Comparison of ENCODE assay signal across 12 cellular contexts in genomic region chr9:126151671-126152050, GRCh38.
DNase-seq lines count a peak whose midpoint lies in the region; ATAC-seq and TF ChIP-seq lines count a peak whose summit lies in the region.
"Had no signal": no experiment of that assay in that cellular context is flagged by ENCODE, and none has a peak within 500 bp of the region (broad histone marks: within the 10 kb centered on the region; RNA-seq: fewer than 3 reads in every experiment).

No MANE protein-coding gene starts in this region.

- H3K27ac ChIP-seq in GM23248 (no peak overlapping the region), RWPE2 (ENCODE audit: poor library complexity, severe bottlenecking) (no peak overlapping the region), right lobe of liver (peak overlapping the region; percentile 49 to 83 (median 56))
- H3K27ac ChIP-seq: PC-9 had no signal

- no peak overlapping the region for H3K4me3 ChIP-seq in GM23248
- H3K4me3 ChIP-seq in RWPE2 (ENCODE audit: severe bottlenecking), result no peak overlapping the region
- peak overlapping the region in 1 of 3 donors; percentile 16 for H3K4me3 ChIP-seq in right lobe of liver
- H3K4me3 ChIP-seq: MG63, PC-9 had no signal

- TF ChIP-seq CTCF in RWPE2 (IDR thresholded peaks at IDR 0.05; ENCODE audit: poor library complexity, severe bottlenecking) (no peak), right lobe of liver (IDR thresholded peaks at IDR 0.05) (no peak)

- H3K36me3 Mint-ChIP-seq in activated T-helper 1 cell treated with anti-CD3 and anti-CD28 coated beads, Interleukin-12 subunit alpha, Interleukin-12 subunit beta, Interleukin-2, Interleukin-4 antibody, amounts not matched to agents 30 ng/mL and 10 ng/mL and 1 ng/mL, durations not matched to agents 14 hours and 24 hours and 36 hours (ENCODE audit: low read depth), result no peaks in the 10 kb centered on the region

- WGBS in GM23248 (ENCODE audit: low coverage in 1 of 2, low lambda C conversion rate in 2 of 2, missing lambda C conversion rate in 2 of 2), 2 experiments, result 0 to 7% methylated on average over 5 of the region's 5 CpGs
- WGBS in right lobe of liver (ENCODE audit: insufficient coverage, low coverage, low lambda C conversion rate, missing lambda C conversion rate), result 31% methylated on average over 2 of the region's 5 CpGs

- peaks cover 3% of the 10 kb centered on the region for H3K4me1 Mint-ChIP-seq in activated T-helper 1 cell treated with anti-CD3 and anti-CD28 coated beads, Interleukin-12 subunit alpha, Interleukin-12 subunit beta, Interleukin-2, Interleukin-4 antibody, amounts not matched to agents 30 ng/mL and 10 ng/mL and 1 ng/mL, durations not matched to agents 14 hours and 24 hours and 36 hours (ENCODE audit: low read depth)

- no peak overlapping the region for H3K4me3 Mint-ChIP-seq in activated T-helper 1 cell treated with anti-CD3 and anti-CD28 coated beads, Interleukin-12 subunit alpha, Interleukin-12 subunit beta, Interleukin-2, Interleukin-4 antibody, amounts not matched to agents 30 ng/mL and 10 ng/mL and 1 ng/mL, durations not matched to agents 14 hours and 24 hours and 36 hours
- H3K4me3 Mint-ChIP-seq: stimulated activated naive CD8-positive, alpha-beta T cell treated with anti-CD3 and anti-CD28 coated beads, Interleukin-15, amount 100 ng/mL, for 72 hours had no signal

- in situ Hi-C loops in GM23248 (cut with MboI), result no loop called here

- no peaks in the 10 kb centered on the region for H3F3A ChIP-seq in GM23248 (ENCODE audit: insufficient read depth)

- H3K27me3 ChIP-seq in GM23248 (replicated peaks; ENCODE audit: insufficient read depth) (peaks cover 26% of the 10 kb centered on the region; the same call in 1 of the 2 replicates), RWPE2 (ENCODE audit: insufficient read depth, poor library complexity, severe bottlenecking) (peaks cover 3% of the 10 kb centered on the region), right lobe of liver (no peaks in the 10 kb centered on the region)
- H3K27me3 ChIP-seq: MG63 had no signal

- H3K27ac Mint-ChIP-seq in activated T-helper 1 cell treated with anti-CD3 and anti-CD28 coated beads, Interleukin-12 subunit alpha, Interleukin-12 subunit beta, Interleukin-2, Interleukin-4 antibody, amounts not matched to agents 30 ng/mL and 10 ng/mL and 1 ng/mL, durations not matched to agents 14 hours and 24 hours and 36 hours, result no peak overlapping the region

- H3K36me3 ChIP-seq in GM23248 (ENCODE audit: low read depth) (no peaks in the 10 kb centered on the region), RWPE2 (ENCODE audit: low read depth) (no peaks in the 10 kb centered on the region), right lobe of liver (no peaks in the 10 kb centered on the region)
- H3K36me3 ChIP-seq: MG63 had no signal

- ATAC-seq in RWPE2 (ENCODE audit: low read depth), result 0 out of 3 replicates have a peak, but pooled peaks have one; percentile 25
- ATAC-seq in right lobe of liver, result peak; percentile 6 to 42 (median 16)
- ATAC-seq in HG03460 (IDR thresholded peaks at IDR 0.05; ENCODE audit: unreplicated experiment), result no peak
- ATAC-seq in GM21825 (IDR thresholded peaks at IDR 0.05; ENCODE audit: unreplicated experiment), result no peak
- ATAC-seq: stimulated activated naive CD8-positive, alpha-beta T cell treated with anti-CD3 and anti-CD28 coated beads, Interleukin-15, amount 100 ng/mL, for 72 hours had no signal

- no peaks in the 10 kb centered on the region for H3K9me3 ChIP-seq in GM23248 (ENCODE audit: low read depth)
- no peaks in the 10 kb centered on the region for H3K9me3 ChIP-seq in RWPE2 (ENCODE audit: severe bottlenecking)
- H3K9me3 ChIP-seq in right lobe of liver, result no peaks in the 10 kb centered on the region
- H3K9me3 ChIP-seq: MG63 had no signal

- no peaks in the 10 kb centered on the region for H3K9me2 ChIP-seq in GM23248 (ENCODE audit: insufficient read depth)

- peaks cover 3% of the 10 kb centered on the region for H3K27me3 Mint-ChIP-seq in activated T-helper 1 cell treated with anti-CD3 and anti-CD28 coated beads, Interleukin-12 subunit alpha, Interleukin-12 subunit beta, Interleukin-2, Interleukin-4 antibody, amounts not matched to agents 30 ng/mL and 10 ng/mL and 1 ng/mL, durations not matched to agents 14 hours and 24 hours and 36 hours (ENCODE audit: insufficient read depth)

- no peak overlapping the region for H2AFZ ChIP-seq in GM23248
- H2AFZ ChIP-seq: PC-9 had no signal

- no peaks in the 10 kb centered on the region for H3K79me2 ChIP-seq in GM23248 (ENCODE audit: insufficient read depth)

- no peaks in the 10 kb centered on the region for H4K20me1 ChIP-seq in GM23248 (ENCODE audit: insufficient read depth)

- H3K9me3 Mint-ChIP-seq in activated T-helper 1 cell treated with anti-CD3 and anti-CD28 coated beads, Interleukin-12 subunit alpha, Interleukin-12 subunit beta, Interleukin-2, Interleukin-4 antibody, amounts not matched to agents 30 ng/mL and 10 ng/mL and 1 ng/mL, durations not matched to agents 14 hours and 24 hours and 36 hours, result no peaks in the 10 kb centered on the region
- H3K9me3 Mint-ChIP-seq: stimulated activated naive CD8-positive, alpha-beta T cell treated with anti-CD3 and anti-CD28 coated beads, Interleukin-15, amount 100 ng/mL, for 72 hours had no signal

- DNase-seq in AG08396 (ENCODE audit: low spot score) (peak; percentile 36), GM23248 (peak; percentile 27), RWPE2 (ENCODE audit: low spot score) (no peak), right lobe of liver (peak in 1 of 3 donors; percentile 35), NCI-H1694 treated with DMSO at 0.1 percent for 48 hours (lab: John Stamatoyannopoulos, UW) (no peak)
- DNase-seq in activated T-helper 1 cell treated with anti-CD3 and anti-CD28 coated beads, Interleukin-12 subunit alpha, Interleukin-12 subunit beta, Interleukin-2, Interleukin-4 antibody, amounts not matched to agents 30 ng/mL and 10 ng/mL and 1 ng/mL, durations not matched to agents 14 hours and 24 hours and 36 hours (ENCODE audit: low spot score), result no peak
- DNase-seq: caudate nucleus, MG63, PC-9 had no signal

- no peak overlapping the region for H3K9ac ChIP-seq in GM23248

- intact Hi-C loops in right lobe of liver (cut with DNase I), result no loop called here
- intact Hi-C loops in activated T-helper 1 cell treated with anti-CD3 and anti-CD28 coated beads, Interleukin-12 subunit alpha, Interleukin-12 subunit beta, Interleukin-2, Interleukin-4 antibody, amounts not matched to agents 30 ng/mL and 10 ng/mL and 1 ng/mL, durations not matched to agents 14 hours and 24 hours and 36 hours (cut with micrococcal nuclease), result no loop called here

- H3K4me2 ChIP-seq in GM23248 (ENCODE audit: unreplicated experiment), result no peak overlapping the region
- H3K4me2 ChIP-seq: PC-9 had no signal

- no peak for TF ChIP-seq POLR2A in right lobe of liver (IDR thresholded peaks at IDR 0.05)

- no peaks in the 10 kb centered on the region for H3K4me1 ChIP-seq in GM23248 (ENCODE audit: insufficient read depth)
- H3K4me1 ChIP-seq in RWPE2 (ENCODE audit: insufficient read depth, poor library complexity, severe bottlenecking), result no peaks in the 10 kb centered on the region
- peaks cover 0 to 23% (median 10%) of the 10 kb centered on the region in 4 donors for H3K4me1 ChIP-seq in right lobe of liver

Comparison
In these comparisons a context has a peak if more than half of its experiments do, and no peak if none do; other contexts are left out.
1. DNase-seq: peak in AG08396 (single experiment) and GM23248 (single experiment); none in RWPE2 (single experiment), NCI-H1694 treated with DMSO at 0.1 percent for 48 hours (single experiment) and activated T-helper 1 cell treated with anti-CD3 and anti-CD28 coated beads, Interleukin-12 subunit alpha, Interleukin-12 subunit beta, Interleukin-2, Interleukin-4 antibody, amounts not matched to agents 30 ng/mL and 10 ng/mL and 1 ng/mL, durations not matched to agents 14 hours and 24 hours and 36 hours (single experiment).
2. H3K27ac ChIP-seq: peak in right lobe of liver (3 of 3); none in GM23248 (single experiment) and RWPE2 (single experiment).
3. ATAC-seq: peak in RWPE2 (single experiment) and right lobe of liver (4 of 4); none in HG03460 (single experiment) and GM21825 (single experiment).